Comparison of ENCODE assay signal across 1 cellular context in the genomic region with DNA sequence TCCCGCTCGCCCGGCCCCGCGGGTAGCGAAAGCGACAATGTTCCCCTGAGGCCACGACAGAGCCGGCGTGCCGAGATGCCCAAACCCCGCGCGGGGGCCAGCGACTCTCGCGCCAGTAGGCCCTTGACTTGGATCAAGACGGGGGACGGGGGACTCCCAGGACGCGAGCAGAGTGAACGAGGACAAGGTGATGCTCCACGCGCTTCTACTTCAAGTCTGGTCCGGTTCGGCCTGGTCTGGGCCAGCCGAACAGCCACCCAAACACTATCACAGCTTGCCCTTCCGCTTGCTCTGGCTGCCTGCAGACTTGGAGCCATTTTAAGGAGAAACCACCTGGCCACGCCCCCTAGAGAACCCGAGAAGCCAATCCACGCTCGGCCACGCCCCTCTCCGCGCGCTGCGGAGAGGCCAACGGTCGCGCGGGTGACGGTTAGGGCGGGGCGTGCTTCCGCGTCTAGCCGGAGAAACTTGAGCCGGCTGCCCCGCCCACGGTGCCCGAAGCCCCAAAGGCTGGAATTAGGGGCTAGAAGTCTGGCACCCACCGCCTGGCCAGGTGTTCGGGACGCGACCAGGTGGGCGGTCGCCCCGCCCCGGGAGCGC.
TF ChIP-seq lines count a peak whose summit lies in the region.

No MANE protein-coding gene starts in this region.

TF ChIP-seq in HepG2, 621 proteins besides CTCF, POLR2A, EP300 and RAD21 (continued from another document):
- TF ChIP-seq, protein P1, sequence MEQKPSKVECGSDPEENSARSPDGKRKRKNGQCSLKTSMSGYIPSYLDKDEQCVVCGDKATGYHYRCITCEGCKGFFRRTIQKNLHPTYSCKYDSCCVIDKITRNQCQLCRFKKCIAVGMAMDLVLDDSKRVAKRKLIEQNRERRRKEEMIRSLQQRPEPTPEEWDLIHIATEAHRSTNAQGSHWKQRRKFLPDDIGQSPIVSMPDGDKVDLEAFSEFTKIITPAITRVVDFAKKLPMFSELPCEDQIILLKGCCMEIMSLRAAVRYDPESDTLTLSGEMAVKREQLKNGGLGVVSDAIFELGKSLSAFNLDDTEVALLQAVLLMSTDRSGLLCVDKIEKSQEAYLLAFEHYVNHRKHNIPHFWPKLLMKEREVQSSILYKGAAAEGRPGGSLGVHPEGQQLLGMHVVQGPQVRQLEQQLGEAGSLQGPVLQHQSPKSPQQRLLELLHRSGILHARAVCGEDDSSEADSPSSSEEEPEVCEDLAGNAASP (CRISPR knock-in tag; IDR thresholded peaks at IDR 0.05; ENCODE audit: borderline replicate concordance), result peak; percentile 78
- TF ChIP-seq TAF1 (CRISPR knock-in tag; IDR thresholded peaks at IDR 0.05), result peak; percentile 92
- no peak for TF ChIP-seq ZNF652 (CRISPR knock-in tag; IDR thresholded peaks at IDR 0.05; ENCODE audit: borderline replicate concordance, low read depth)
- TF ChIP-seq CENPT (CRISPR knock-in tag; IDR thresholded peaks at IDR 0.05; ENCODE audit: low read depth), result no peak
- TF ChIP-seq NFYB (CRISPR knock-in tag; IDR thresholded peaks at IDR 0.05), result peak; percentile 81
- TF ChIP-seq, protein P2, sequence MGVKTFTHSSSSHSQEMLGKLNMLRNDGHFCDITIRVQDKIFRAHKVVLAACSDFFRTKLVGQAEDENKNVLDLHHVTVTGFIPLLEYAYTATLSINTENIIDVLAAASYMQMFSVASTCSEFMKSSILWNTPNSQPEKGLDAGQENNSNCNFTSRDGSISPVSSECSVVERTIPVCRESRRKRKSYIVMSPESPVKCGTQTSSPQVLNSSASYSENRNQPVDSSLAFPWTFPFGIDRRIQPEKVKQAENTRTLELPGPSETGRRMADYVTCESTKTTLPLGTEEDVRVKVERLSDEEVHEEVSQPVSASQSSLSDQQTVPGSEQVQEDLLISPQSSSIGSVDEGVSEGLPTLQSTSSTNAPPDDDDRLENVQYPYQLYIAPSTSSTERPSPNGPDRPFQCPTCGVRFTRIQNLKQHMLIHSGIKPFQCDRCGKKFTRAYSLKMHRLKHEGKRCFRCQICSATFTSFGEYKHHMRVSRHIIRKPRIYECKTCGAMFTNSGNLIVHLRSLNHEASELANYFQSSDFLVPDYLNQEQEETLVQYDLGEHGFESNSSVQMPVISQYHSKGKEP (CRISPR knock-in tag; IDR thresholded peaks at IDR 0.05), result peak; percentile 84; the same call in 1 of the 2 replicates
- TF ChIP-seq, protein P3, sequence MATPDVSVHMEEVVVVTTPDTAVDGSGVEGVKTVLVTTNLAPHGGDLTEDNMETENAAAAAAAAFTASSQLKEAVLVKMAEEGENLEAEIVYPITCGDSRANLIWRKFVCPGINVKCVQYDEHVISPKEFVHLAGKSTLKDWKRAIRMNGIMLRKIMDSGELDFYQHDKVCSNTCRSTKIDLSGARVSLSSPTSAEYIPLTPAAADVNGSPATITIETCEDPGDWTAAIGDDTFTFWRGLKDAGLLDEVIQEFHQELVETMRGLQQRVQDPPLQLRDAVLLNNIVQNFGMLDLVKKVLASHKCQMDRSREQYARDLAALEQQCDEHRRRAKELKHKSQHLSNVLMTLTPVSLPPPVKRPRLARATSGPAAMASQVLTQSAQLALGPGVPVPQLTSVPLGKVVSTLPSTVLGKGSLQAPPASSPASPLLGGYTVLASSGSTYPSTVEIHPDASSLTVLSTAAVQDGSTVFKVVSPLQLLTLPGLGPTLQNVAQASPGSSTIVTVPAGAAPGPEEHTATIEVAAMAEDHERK (CRISPR knock-in tag; IDR thresholded peaks at IDR 0.05; ENCODE audit: low read depth), result 0 out of 2 replicates have a peak, but pooled peaks have one; percentile 15
- TF ChIP-seq, protein P4, sequence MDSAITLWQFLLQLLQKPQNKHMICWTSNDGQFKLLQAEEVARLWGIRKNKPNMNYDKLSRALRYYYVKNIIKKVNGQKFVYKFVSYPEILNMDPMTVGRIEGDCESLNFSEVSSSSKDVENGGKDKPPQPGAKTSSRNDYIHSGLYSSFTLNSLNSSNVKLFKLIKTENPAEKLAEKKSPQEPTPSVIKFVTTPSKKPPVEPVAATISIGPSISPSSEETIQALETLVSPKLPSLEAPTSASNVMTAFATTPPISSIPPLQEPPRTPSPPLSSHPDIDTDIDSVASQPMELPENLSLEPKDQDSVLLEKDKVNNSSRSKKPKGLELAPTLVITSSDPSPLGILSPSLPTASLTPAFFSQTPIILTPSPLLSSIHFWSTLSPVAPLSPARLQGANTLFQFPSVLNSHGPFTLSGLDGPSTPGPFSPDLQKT (CRISPR knock-in tag; IDR thresholded peaks at IDR 0.05; ENCODE audit: borderline replicate concordance), result 0 out of 2 replicates have a peak, but pooled peaks have one; percentile 36
- TF ChIP-seq SP2 (CRISPR knock-in tag; IDR thresholded peaks at IDR 0.05), result peak; percentile 16
- 0 out of 2 replicates have a peak, but pooled peaks have one; percentile 28 for TF ChIP-seq ZNF441 (CRISPR knock-in tag; IDR thresholded peaks at IDR 0.05; ENCODE audit: borderline replicate concordance)
- TF ChIP-seq MIER3 (CRISPR knock-in tag; IDR thresholded peaks at IDR 0.05; ENCODE audit: borderline replicate concordance), result peak; percentile 81
